ENCODE assay signal across 7 cellular contexts in the genomic region with DNA sequence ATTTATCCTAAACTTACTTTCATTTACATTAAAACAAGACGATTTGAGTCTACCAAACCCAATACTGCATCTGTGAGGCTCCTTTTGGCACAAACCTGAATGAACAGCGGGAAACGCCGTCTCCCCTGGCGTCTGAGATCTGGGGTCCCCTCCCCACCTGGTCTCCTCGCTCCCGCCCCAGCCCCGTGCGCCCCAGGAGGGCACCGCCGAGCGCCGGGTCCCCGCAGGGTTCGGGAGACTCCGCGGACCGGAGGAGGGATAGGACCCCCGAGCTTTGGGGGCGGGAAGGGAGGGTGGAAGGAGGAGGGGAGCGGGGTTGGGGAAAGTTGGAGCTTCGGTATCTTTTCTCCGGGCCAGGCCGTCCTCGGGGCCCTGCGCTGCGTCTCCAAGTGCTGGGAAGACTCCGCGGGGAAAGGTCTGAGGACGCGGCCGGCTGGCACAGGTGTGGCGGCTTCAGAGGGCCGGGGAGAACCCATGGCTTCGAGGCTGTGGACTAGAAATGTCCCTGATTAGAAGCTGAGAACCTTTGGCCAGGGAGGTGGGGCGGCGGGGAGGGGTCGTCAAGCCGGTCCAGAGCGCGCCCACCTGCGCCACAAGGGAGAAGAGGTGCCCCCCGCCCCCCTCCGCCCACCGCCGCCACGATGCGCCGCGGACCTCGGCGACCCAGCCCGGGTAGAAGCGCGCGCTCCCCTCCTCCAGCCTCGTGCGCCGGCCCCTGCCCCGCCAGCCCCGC. TPM values are rescaled to one million over a fixed set of nuclear protein-coding genes. Genes with fewer than 3 reads are reported as not detected.
DNase-seq lines count a peak whose midpoint lies in the region; ATAC-seq and TF ChIP-seq lines count a peak whose summit lies in the region.

No MANE protein-coding gene starts in this region.

- no peak overlapping the region for H3K9ac ChIP-seq in smooth muscle cell (ENCODE audit: low read depth)

- no peaks in the 10 kb centered on the region for H3F3A ChIP-seq in smooth muscle cell (ENCODE audit: low read depth)

- WGBS in smooth muscle cell (ENCODE audit: low lambda C conversion rate), result 0% methylated on average over 7 of the region's 61 CpGs

- no peaks in the 10 kb centered on the region for H3K4me1 ChIP-seq in HEK293 (ENCODE audit: control insufficient read depth, insufficient read depth, low read length)
- peaks cover 16% of the 10 kb centered on the region for H3K4me1 ChIP-seq in left ventricle myocardium inferior
- peaks cover 19% of the 10 kb centered on the region for H3K4me1 ChIP-seq in smooth muscle cell (ENCODE audit: low read depth)

- CTCF ChIA-PET in HEK293 (lab: Yijun Ruan, JAX), result interaction anchor here (0.6 kb wide), 1 partner anchor 210 kb away, joined by 3 read pairs; no protein-coding TSS in a partner anchor

- DNase-seq in WERI-Rb-1 (peak; percentile 56), left ventricle myocardium inferior (no peak), smooth muscle cell (lab: John Stamatoyannopoulos, UW; ENCODE audit: unreplicated experiment) (no peak)

- no peaks in the 10 kb centered on the region for H3K79me2 ChIP-seq in smooth muscle cell (ENCODE audit: low read depth)

- H3K9me3 ChIP-seq in HEK293 (ENCODE audit: control insufficient read depth, insufficient read depth, low read depth, low read length) (no peaks in the 10 kb centered on the region), WERI-Rb-1 (ENCODE audit: severe bottlenecking) (no peaks in the 10 kb centered on the region), left ventricle myocardium inferior (replicated peaks) (peaks cover 3% of the 10 kb centered on the region), smooth muscle cell (replicated peaks; ENCODE audit: low read depth) (no peaks in the 10 kb centered on the region)

- no peaks in the 10 kb centered on the region for H4K20me1 ChIP-seq in smooth muscle cell (ENCODE audit: low read depth)

- H3K36me3 ChIP-seq in HEK293 (ENCODE audit: control insufficient read depth in 2 of 2, insufficient read depth in 1 of 2, low read length in 2 of 2) (no peaks in the 10 kb centered on the region), WERI-Rb-1 (no peaks in the 10 kb centered on the region), left ventricle myocardium inferior (no peaks in the 10 kb centered on the region), smooth muscle cell (ENCODE audit: low read depth) (no peaks in the 10 kb centered on the region)

- POLR2A ChIA-PET in HEK293 (lab: Yijun Ruan, JAX), result interaction anchor here (1.0 kb wide), 2 partner anchors 10 to 66 kb away, joined by 3 read pairs; no protein-coding TSS in a partner anchor

- intact Hi-C loops in left ventricle myocardium inferior (cut with micrococcal nuclease), result loop anchor here (10.0 kb wide), 1 partner anchor 595 kb away; no protein-coding TSS in a partner anchor

- ATAC-seq in HG03135 (IDR thresholded peaks at IDR 0.05; ENCODE audit: unreplicated experiment), result no peak
- no peak for ATAC-seq in GM19467 (IDR thresholded peaks at IDR 0.05; ENCODE audit: unreplicated experiment)
- no peak for ATAC-seq in GM19455 (IDR thresholded peaks at IDR 0.05; ENCODE audit: unreplicated experiment)

- TF ChIP-seq CTCF in HEK293 (tag by site-specific recombination; IDR thresholded peaks at IDR 0.05) (no peak), WERI-Rb-1 (IDR thresholded peaks at IDR 0.05; ENCODE audit: low read depth, low read length) (no peak), left ventricle myocardium inferior (IDR thresholded peaks at IDR 0.05; ENCODE audit: borderline replicate concordance) (no peak), smooth muscle cell (IDR thresholded peaks at IDR 0.05; ENCODE audit: borderline replicate concordance, insufficient read depth, poor library complexity, severe bottlenecking) (no peak)

- H2AFZ ChIP-seq in smooth muscle cell (ENCODE audit: low read depth), result peak overlapping the region; percentile 75

- H3K27ac ChIP-seq in HEK293 (ENCODE audit: extremely low read depth, low read depth, low read length), result peak overlapping the region; percentile 16; the same call in 1 of the 2 replicates
- peak overlapping the region; percentile 26; the same call in 1 of the 2 replicates for H3K27ac ChIP-seq in WERI-Rb-1
- no peak overlapping the region for H3K27ac ChIP-seq in left ventricle myocardium inferior (replicated peaks)
- no peak overlapping the region for H3K27ac ChIP-seq in smooth muscle cell (ENCODE audit: low read depth)

- peak overlapping the region; percentile 97 for H3K4me2 ChIP-seq in smooth muscle cell

- H3K4me3 ChIP-seq in HEK293 (ENCODE audit: low read depth, low read length) (peak overlapping the region; percentile 54), WERI-Rb-1 (ENCODE audit: low read depth, low read length) (peak overlapping the region; percentile 54), left ventricle myocardium inferior (peak overlapping the region; percentile 69), smooth muscle cell (peak overlapping the region; percentile 57)

- H3K27me3 ChIP-seq in WERI-Rb-1 (ENCODE audit: insufficient read depth, low read depth, severe bottlenecking), result peaks cover 7% of the 10 kb centered on the region
- peaks cover 90% of the 10 kb centered on the region for H3K27me3 ChIP-seq in left ventricle myocardium inferior (ENCODE audit: low read depth)
- peaks cover 76% of the 10 kb centered on the region for H3K27me3 ChIP-seq in smooth muscle cell (ENCODE audit: low read depth)

TF ChIP-seq in HEK293, 187 proteins besides CTCF, POLR2A, EP300 and RAD21 (continues in another document):
- TF ChIP-seq GLIS2 (tag by site-specific recombination; IDR thresholded peaks at IDR 0.05) (peak; percentile 46; the same call in 1 of the 2 replicates), ZIC2 (tag by site-specific recombination; IDR thresholded peaks at IDR 0.05) (peak; percentile 73), GLIS1 (tag by site-specific recombination; IDR thresholded peaks at IDR 0.05) (peak; percentile 38), SP3 (tag by site-specific recombination; IDR thresholded peaks at IDR 0.05) (peak; percentile 33), PATZ1 (tag by site-specific recombination; IDR thresholded peaks at IDR 0.05) (0 out of 2 replicates have a peak, but pooled peaks have one; percentile 21), ZBTB26 (tag by site-specific recombination; optimal IDR thresholded peaks at IDR 0.05) (peak; percentile 53)
- TF ChIP-seq, protein P1, sequence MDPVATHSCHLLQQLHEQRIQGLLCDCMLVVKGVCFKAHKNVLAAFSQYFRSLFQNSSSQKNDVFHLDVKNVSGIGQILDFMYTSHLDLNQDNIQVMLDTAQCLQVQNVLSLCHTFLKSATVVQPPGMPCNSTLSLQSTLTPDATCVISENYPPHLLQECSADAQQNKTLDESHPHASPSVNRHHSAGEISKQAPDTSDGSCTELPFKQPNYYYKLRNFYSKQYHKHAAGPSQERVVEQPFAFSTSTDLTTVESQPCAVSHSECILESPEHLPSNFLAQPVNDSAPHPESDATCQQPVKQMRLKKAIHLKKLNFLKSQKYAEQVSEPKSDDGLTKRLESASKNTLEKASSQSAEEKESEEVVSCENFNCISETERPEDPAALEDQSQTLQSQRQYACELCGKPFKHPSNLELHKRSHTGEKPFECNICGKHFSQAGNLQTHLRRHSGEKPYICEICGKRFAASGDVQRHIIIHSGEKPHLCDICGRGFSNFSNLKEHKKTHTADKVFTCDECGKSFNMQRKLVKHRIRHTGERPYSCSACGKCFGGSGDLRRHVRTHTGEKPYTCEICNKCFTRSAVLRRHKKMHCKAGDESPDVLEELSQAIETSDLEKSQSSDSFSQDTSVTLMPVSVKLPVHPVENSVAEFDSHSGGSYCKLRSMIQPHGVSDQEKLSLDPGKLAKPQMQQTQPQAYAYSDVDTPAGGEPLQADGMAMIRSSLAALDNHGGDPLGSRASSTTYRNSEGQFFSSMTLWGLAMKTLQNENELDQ (tag by site-specific recombination; IDR thresholded peaks at IDR 0.05; ENCODE audit: low read depth), result no peak

RNA-seq across cellular contexts. Expression of gene SNTG2, which starts 0.6 kb away (rescaled TPM):
- total RNA-seq in left ventricle myocardium inferior, result 0.47 TPM
- total RNA-seq in smooth muscle cell, result 0.13 TPM in 1 of 2 replicates, not detected in the other
- polyA plus RNA-seq in smooth muscle cell, result 0.56 TPM in 1 of 2 replicates, not detected in the other

Comparison
In these comparisons a context has a peak if more than half of its experiments do, and no peak if none do; other contexts are left out.
1. H3K27ac ChIP-seq: peak in HEK293 (single experiment) and WERI-Rb-1 (single experiment); none in left ventricle myocardium inferior (single experiment) and smooth muscle cell (single experiment).
2. Peak in every context shown above with its lines, with median percentiles within 50 percentile points of each other: H3K4me3 ChIP-seq.